Comparison of ENCODE assay signal across 12 cellular contexts in genomic region chr17:50155115-50155819, GRCh38. TPM values are rescaled to one million over a fixed set of nuclear protein-coding genes. Genes with fewer than 3 reads are reported as not detected.
DNase-seq lines count a peak whose midpoint lies in the region; ATAC-seq and TF ChIP-seq lines count a peak whose summit lies in the region.
"Had no signal": no experiment of that assay in that cellular context is flagged by ENCODE, and none has a peak within 500 bp of the region (broad histone marks: within the 10 kb centered on the region; RNA-seq: fewer than 3 reads in every experiment).

No MANE protein-coding gene starts in this region.

- no peak for TF ChIP-seq POLR2A in breast epithelium (IDR thresholded peaks at IDR 0.05)

- peaks cover 25% of the 10 kb centered on the region for H3K4me1 ChIP-seq in ACC112 (ENCODE audit: control insufficient read depth, insufficient read depth, low read length, unreplicated experiment)
- H3K4me1 ChIP-seq in breast epithelium = peaks cover 7 to 28% of the 10 kb centered on the region in 2 donors

- H3K27me3 ChIP-seq in ACC112 (ENCODE audit: insufficient read depth, low read length) = no peaks in the 10 kb centered on the region
- no peaks in the 10 kb centered on the region for H3K27me3 ChIP-seq in breast epithelium
- H3K27me3 ChIP-seq: SJCRH30 had no signal

- H3K4me3 ChIP-seq in ACC112 (ENCODE audit: low read depth, low read length) (no peak overlapping the region), breast epithelium (no peak overlapping the region)
- H3K4me3 ChIP-seq: SJCRH30 had no signal

- peak overlapping the region; percentile 41; the same call in 1 of the 2 replicates for H3K27ac ChIP-seq in ACC112 (ENCODE audit: low read depth, low read length)
- peak overlapping the region; percentile 88 to 94 for H3K27ac ChIP-seq in breast epithelium
- H3K27ac ChIP-seq: SJCRH30 had no signal

- H3K9me3 Mint-ChIP-seq in naive thymus-derived CD8-positive, alpha-beta T cell = no peaks in the 10 kb centered on the region

- no peaks in the 10 kb centered on the region for H3K27me3 Mint-ChIP-seq in naive thymus-derived CD8-positive, alpha-beta T cell

- POLR2A ChIA-PET in naive thymus-derived CD8-positive, alpha-beta T cell (lab: Charles Lee) = interaction anchor here (0.6 to 7.8 kb wide), 3 partner anchors 9 to 345 kb away, joined by 3 to 90 read pairs (median 4); no protein-coding TSS in a partner anchor

- DNase-seq in LHCN-M2 (ENCODE audit: low read depth) = peak; percentile 48
- DNase-seq in breast epithelium (ENCODE audit: low spot score in 2 of 2) = no peak
- DNase-seq in naive thymus-derived CD8-positive, alpha-beta T cell = no peak
- DNase-seq in NCI-H774 (lab: John Stamatoyannopoulos, UW) = no peak
- DNase-seq in DMS79 treated with DMSO at 0.1 percent for 48 hours (lab: John Stamatoyannopoulos, UW) = no peak
- DNase-seq: activated T-cell treated with anti-CD3 and anti-CD28 coated beads, Interleukin-2, amount 50 U/mL, for 48 hours; COR-L47; NCI-H1105; SJCRH30 had no signal

- peak overlapping the region in 9 of 10 donors; percentile 19 to 89 (median 81) for H3K27ac Mint-ChIP-seq in naive thymus-derived CD8-positive, alpha-beta T cell

- H3K36me3 ChIP-seq in ACC112 (ENCODE audit: insufficient read depth, low read length) = no peaks in the 10 kb centered on the region
- H3K36me3 ChIP-seq in breast epithelium = no peaks in the 10 kb centered on the region
- H3K36me3 ChIP-seq: SJCRH30 had no signal

- intact Hi-C loops in breast epithelium (cut with DNase I; ENCODE audit: low total_unique reads) = no loop called here

- no peaks in the 10 kb centered on the region for H3K36me3 Mint-ChIP-seq in naive thymus-derived CD8-positive, alpha-beta T cell

- H3K79me2 ChIP-seq in ACC112 (ENCODE audit: control insufficient read depth, insufficient read depth, low read length, unreplicated experiment) = peaks cover 9% of the 10 kb centered on the region

- no peak overlapping the region for H3K4me3 Mint-ChIP-seq in naive thymus-derived CD8-positive, alpha-beta T cell

- no peak for TF ChIP-seq CTCF in breast epithelium (IDR thresholded peaks at IDR 0.05)

- peak overlapping the region; percentile 16 for H2AFZ ChIP-seq in ACC112 (ENCODE audit: low read length, unreplicated experiment)

- H3K9me3 ChIP-seq in breast epithelium = no peaks in the 10 kb centered on the region
- H3K9me3 ChIP-seq: SJCRH30 had no signal

- no peak for ATAC-seq in naive thymus-derived CD8-positive, alpha-beta T cell
- ATAC-seq in GM21381 (IDR thresholded peaks at IDR 0.05; ENCODE audit: unreplicated experiment) (no peak), HG03354 (IDR thresholded peaks at IDR 0.05; ENCODE audit: poor library complexity, severe bottlenecking, unreplicated experiment) (no peak)

- H3K4me1 Mint-ChIP-seq in naive thymus-derived CD8-positive, alpha-beta T cell = peaks cover 9 to 52% (median 49%) of the 10 kb centered on the region in 4 donors

RNA-seq across cellular contexts. Expression of gene PPP1R9B, which starts 4.8 kb away (rescaled TPM):
- total RNA-seq in LHCN-M2 (2014; rRNA removed) (40.6 and 42.7 TPM in 2 replicates), breast epithelium (10 to 100 TPM; 21.8 to 24.9 (median 22.7) TPM)
- polyA plus RNA-seq in LHCN-M2 (2012) = 35.2 TPM
- 10 to 100 TPM; 82.8 to 83.6 TPM for total RNA-seq in naive thymus-derived CD8-positive, alpha-beta T cell
- polyA plus RNA-seq in naive thymus-derived CD8-positive, alpha-beta T cell = under 1 TPM; 0.29 to 0.84 (median 0.67) TPM

RNA-seq across cellular contexts. Expression of gene SGCA, which starts 10.5 kb away (rescaled TPM):
- 200 and 207 TPM in 2 replicates for total RNA-seq in LHCN-M2 (2014; rRNA removed)
- 205 TPM for polyA plus RNA-seq in LHCN-M2 (2012)
- 1 to 10 TPM in 1 of 3 donors, under 1 TPM in 2; 0.33 to 2.6 (median 0.73) TPM for total RNA-seq in breast epithelium
- total RNA-seq in naive thymus-derived CD8-positive, alpha-beta T cell = not detected
- polyA plus RNA-seq in naive thymus-derived CD8-positive, alpha-beta T cell = under 1 TPM in 1 of 3 donors, not detected in 2; 0.71 TPM

RNA-seq across cellular contexts. Expression of gene SAMD14, which starts 25.3 kb away (rescaled TPM):
- total RNA-seq in LHCN-M2 (2014; rRNA removed) (1.1 and 1.6 TPM in 2 replicates), breast epithelium (under 1 TPM in 2 of 3 donors, not detected in 1; 0.16 to 0.98 TPM)
- polyA plus RNA-seq in LHCN-M2 (2012) = 2.3 TPM
- total RNA-seq in naive thymus-derived CD8-positive, alpha-beta T cell = under 1 TPM in 1 of 2 experiments, not detected in 1; 0.30 TPM
- not detected for polyA plus RNA-seq in naive thymus-derived CD8-positive, alpha-beta T cell

RNA-seq across cellular contexts. Expression of gene COL1A1, which starts 46.2 kb away (rescaled TPM):
- 339 and 356 TPM in 2 replicates for total RNA-seq in LHCN-M2 (2014; rRNA removed)
- 1,579 TPM for polyA plus RNA-seq in LHCN-M2 (2012)
- total RNA-seq in breast epithelium = 10 to 100 TPM; 23.4 to 67.2 (median 44.5) TPM
- under 1 TPM; 0.44 to 0.83 TPM for total RNA-seq in naive thymus-derived CD8-positive, alpha-beta T cell
- not detected for polyA plus RNA-seq in naive thymus-derived CD8-positive, alpha-beta T cell

Comparison
In these comparisons a context has a peak if more than half of its experiments do, and no peak if none do; other contexts are left out.
1. RNA of gene SGCA, which starts 10.5 kb away (total RNA-seq): 200 to 207 TPM in LHCN-M2; 0.33 to 2.6 TPM in breast epithelium and not detected in naive thymus-derived CD8-positive, alpha-beta T cell; every median in the first group is over 10 times any median in the second.